Comparison of ENCODE assay signal across 8 cellular contexts in the genomic region with DNA sequence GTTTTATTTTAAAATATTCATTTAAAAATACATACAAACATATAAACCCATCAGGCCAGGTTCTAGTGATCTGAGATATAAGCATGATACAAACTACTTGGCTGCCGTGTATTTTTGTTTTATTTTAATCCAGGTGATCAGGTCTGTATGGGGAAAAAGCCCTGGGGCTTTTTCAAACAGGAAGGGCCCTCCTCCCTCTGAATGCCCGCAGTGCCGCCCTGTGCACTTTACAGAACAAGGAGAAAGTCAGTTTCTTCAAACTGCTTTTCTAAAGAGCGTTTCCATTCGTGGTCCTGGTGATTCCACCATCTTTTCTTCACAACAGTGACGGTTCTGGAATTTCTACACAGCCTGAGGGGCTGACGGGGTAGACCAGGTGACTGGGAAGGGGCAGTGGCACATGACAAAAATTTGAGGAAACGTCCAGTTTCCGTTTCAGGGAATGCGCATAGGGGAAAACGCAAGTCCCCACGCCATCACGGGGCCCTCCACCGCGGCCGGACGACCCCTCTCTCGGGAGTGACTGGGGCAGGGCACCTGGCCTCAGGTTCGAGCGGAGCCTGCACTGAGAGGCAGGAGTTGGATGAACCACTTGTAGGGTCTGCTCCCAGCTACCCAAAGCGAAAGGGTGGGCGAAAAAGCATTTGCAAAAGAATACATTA. TPM values are rescaled to one million over a fixed set of nuclear protein-coding genes. Genes with fewer than 3 reads are reported as not detected.
DNase-seq lines count a peak whose midpoint lies in the region; ATAC-seq, FAIRE-seq and TF ChIP-seq lines count a peak whose summit lies in the region.

No MANE protein-coding gene starts in this region.

- H3K9ac ChIP-seq in HUES48 (ENCODE audit: low read depth, low read length): no peak overlapping the region
- H3K9ac ChIP-seq in GM12878 (ENCODE audit: control insufficient read depth, insufficient read depth, low read length): no peak overlapping the region
- peak overlapping the region; percentile 61 to 83 (median 79) for H3K9ac ChIP-seq in subcutaneous abdominal adipose tissue (ENCODE audit: low read length in 5 of 5)

- H3K4me1 ChIP-seq in HUES48 (ENCODE audit: control insufficient read depth, insufficient read depth, low read length): peaks cover 26% of the 10 kb centered on the region
- H3K4me1 ChIP-seq in GM12878 (ENCODE audit: control insufficient read depth, insufficient read depth, low read length): no peaks in the 10 kb centered on the region; the same call in 1 of the 2 replicates
- H3K4me1 ChIP-seq in subcutaneous abdominal adipose tissue (ENCODE audit: control insufficient read depth in 5 of 5, insufficient read depth in 5 of 5, low read length in 5 of 5): peaks cover 5 to 40% (median 39%) of the 10 kb centered on the region in 5 donors

- intact Hi-C loops in GM12878 (cut with micrococcal nuclease; ENCODE audit: unreplicated experiment): no loop called here

- H3K4me3 ChIP-seq in HUES48 (ENCODE audit: low read depth, low read length): peak overlapping the region; percentile 78
- no peak overlapping the region for H3K4me3 ChIP-seq in GM12878
- H3K4me3 ChIP-seq in kidney epithelial cell (ENCODE audit: low read depth, low read length): peak overlapping the region; percentile 81
- peak overlapping the region; percentile 69 to 96 (median 90) for H3K4me3 ChIP-seq in subcutaneous abdominal adipose tissue (ENCODE audit: low read depth in 1 of 5, low read length in 5 of 5)

- no peak for TF ChIP-seq RAD21 in GM12878 (IDR thresholded peaks at IDR 0.05; ENCODE audit: insufficient read depth, low read depth, low read length)

- TF ChIP-seq CTCF in 22Rv1 (IDR thresholded peaks at IDR 0.05): no peak
- TF ChIP-seq CTCF in GM12878 (IDR thresholded peaks at IDR 0.05 in 2 of 3, conservative IDR thresholded peaks at IDR 0.05 in 1 of 3; ENCODE audit: control insufficient read depth in 2 of 3, extremely low read depth in 1 of 3, insufficient read depth in 1 of 3, low read depth in 3 of 3, low read length in 3 of 3): no peak
- no peak for TF ChIP-seq CTCF in kidney epithelial cell (IDR thresholded peaks at IDR 0.05; ENCODE audit: insufficient read depth, low read length, poor library complexity, severe bottlenecking)

- TF ChIP-seq POLR2A in GM12878 (IDR thresholded peaks at IDR 0.05; ENCODE audit: low read depth, low read length): no peak

- H2AFZ ChIP-seq in GM12878 (ENCODE audit: control insufficient read depth, low read depth, low read length): no peak overlapping the region

- no peaks in the 10 kb centered on the region for H4K20me1 ChIP-seq in GM12878 (ENCODE audit: control insufficient read depth, insufficient read depth)

- RAD21 ChIA-PET in GM12878 (lab: Charles Lee; ENCODE audit: unreplicated experiment): no interaction called here

- no peaks in the 10 kb centered on the region for H3K36me3 ChIP-seq in HUES48 (ENCODE audit: control insufficient read depth, insufficient read depth, low read length)
- no peaks in the 10 kb centered on the region for H3K36me3 ChIP-seq in GM12878 (ENCODE audit: control insufficient read depth in 2 of 2, insufficient read depth in 2 of 2, low read length in 1 of 2)
- no peaks in the 10 kb centered on the region for H3K36me3 ChIP-seq in kidney epithelial cell (ENCODE audit: control insufficient read depth, insufficient read depth, low read length)
- H3K36me3 ChIP-seq in subcutaneous abdominal adipose tissue (ENCODE audit: control insufficient read depth in 5 of 5, insufficient read depth in 5 of 5, low read length in 5 of 5): no peaks in the 10 kb centered on the region

- H3K79me2 ChIP-seq in GM12878 (ENCODE audit: control insufficient read depth, insufficient read depth, low read length): no peaks in the 10 kb centered on the region

- FAIRE-seq in GM12878 (lab: Jason Lieb, UNC): no peak

- TF ChIP-seq EP300 in GM12878 (IDR thresholded peaks at IDR 0.05; ENCODE audit: borderline replicate concordance in 1 of 2, control insufficient read depth in 1 of 2, low read depth in 2 of 2, low read length in 2 of 2): no peak

- H3K27me3 ChIP-seq in HUES48 (ENCODE audit: control insufficient read depth, insufficient read depth, low read length) (peaks cover 14% of the 10 kb centered on the region; the same call in 1 of the 2 replicates), GM12878 (replicated peaks in 1 of 2; ENCODE audit: control insufficient read depth in 2 of 2, insufficient read depth in 2 of 2, low read length in 1 of 2) (peaks cover 11 to 12% of the 10 kb centered on the region in 2 experiments; a peak in 3 of 4 replicates), kidney epithelial cell (ENCODE audit: control insufficient read depth, insufficient read depth, low read length) (no peaks in the 10 kb centered on the region), subcutaneous abdominal adipose tissue (ENCODE audit: control insufficient read depth in 5 of 5, insufficient read depth in 4 of 5, low read length in 5 of 5) (no peaks in the 10 kb centered on the region)

- no peaks in the 10 kb centered on the region for H3K9me3 ChIP-seq in HUES48 (ENCODE audit: control insufficient read depth, insufficient read depth, low read length)
- H3K9me3 ChIP-seq in GM12878 (replicated peaks; ENCODE audit: control insufficient read depth, insufficient read depth, low read length): no peaks in the 10 kb centered on the region
- H3K9me3 ChIP-seq in subcutaneous abdominal adipose tissue (ENCODE audit: control insufficient read depth in 5 of 5, low read length in 5 of 5): no peaks in the 10 kb centered on the region

- ATAC-seq in GM12878 (0 out of 3 replicates have a peak, but pooled peaks have one; percentile 8), GM21381 (IDR thresholded peaks at IDR 0.05; ENCODE audit: unreplicated experiment) (no peak), HG03442 (IDR thresholded peaks at IDR 0.05; ENCODE audit: unreplicated experiment) (no peak)

- CTCF ChIA-PET in GM12878 (lab: Yijun Ruan, JAX): no interaction called here

- 15% methylated on average over 22 of the region's 22 CpGs for WGBS in GM12878 (ENCODE audit: insufficient coverage, insufficient replicate concordance, low lambda C conversion rate, missing lambda C conversion rate)

- H3K27ac ChIP-seq in 22Rv1 (peak overlapping the region; percentile 87), HUES48 (ENCODE audit: low read depth, low read length) (peak overlapping the region; percentile 11), GM12878 (ENCODE audit: control insufficient read depth, insufficient read depth) (no peak overlapping the region), subcutaneous abdominal adipose tissue (ENCODE audit: low read depth, low read length) (peak overlapping the region; percentile 95)

- peak overlapping the region; percentile 64; the same call in 1 of the 2 replicates for H3K4me2 ChIP-seq in GM12878 (ENCODE audit: control insufficient read depth, insufficient read depth)

- POLR2A ChIA-PET in GM12878 (lab: Charles Lee): no interaction called here

- BruUV-seq in GM12878 (replicated peaks; lab: Mats Ljungman, UMichigan): no TSS peak

- no peak for DNase-seq in GM12878 (ENCODE audit: low read depth, low spot score)
- no peak for DNase-seq in kidney epithelial cell (ENCODE audit: low read depth)
- no peak for DNase-seq in SIG-M5 (lab: John Stamatoyannopoulos, UW)

- SMC1A ChIA-PET in GM12878 (lab: Charles Lee; ENCODE audit: uncharacterized antibody, unreplicated experiment): no interaction called here

- in situ Hi-C loops in GM12878 (cut with MboI): no loop called here

TF ChIP-seq in GM12878, 131 proteins besides CTCF, POLR2A, EP300 and RAD21 (continues in another document):
- TF ChIP-seq KDM1A (IDR thresholded peaks at IDR 0.05; ENCODE audit: borderline replicate concordance): no peak
- TF ChIP-seq, protein P1, sequence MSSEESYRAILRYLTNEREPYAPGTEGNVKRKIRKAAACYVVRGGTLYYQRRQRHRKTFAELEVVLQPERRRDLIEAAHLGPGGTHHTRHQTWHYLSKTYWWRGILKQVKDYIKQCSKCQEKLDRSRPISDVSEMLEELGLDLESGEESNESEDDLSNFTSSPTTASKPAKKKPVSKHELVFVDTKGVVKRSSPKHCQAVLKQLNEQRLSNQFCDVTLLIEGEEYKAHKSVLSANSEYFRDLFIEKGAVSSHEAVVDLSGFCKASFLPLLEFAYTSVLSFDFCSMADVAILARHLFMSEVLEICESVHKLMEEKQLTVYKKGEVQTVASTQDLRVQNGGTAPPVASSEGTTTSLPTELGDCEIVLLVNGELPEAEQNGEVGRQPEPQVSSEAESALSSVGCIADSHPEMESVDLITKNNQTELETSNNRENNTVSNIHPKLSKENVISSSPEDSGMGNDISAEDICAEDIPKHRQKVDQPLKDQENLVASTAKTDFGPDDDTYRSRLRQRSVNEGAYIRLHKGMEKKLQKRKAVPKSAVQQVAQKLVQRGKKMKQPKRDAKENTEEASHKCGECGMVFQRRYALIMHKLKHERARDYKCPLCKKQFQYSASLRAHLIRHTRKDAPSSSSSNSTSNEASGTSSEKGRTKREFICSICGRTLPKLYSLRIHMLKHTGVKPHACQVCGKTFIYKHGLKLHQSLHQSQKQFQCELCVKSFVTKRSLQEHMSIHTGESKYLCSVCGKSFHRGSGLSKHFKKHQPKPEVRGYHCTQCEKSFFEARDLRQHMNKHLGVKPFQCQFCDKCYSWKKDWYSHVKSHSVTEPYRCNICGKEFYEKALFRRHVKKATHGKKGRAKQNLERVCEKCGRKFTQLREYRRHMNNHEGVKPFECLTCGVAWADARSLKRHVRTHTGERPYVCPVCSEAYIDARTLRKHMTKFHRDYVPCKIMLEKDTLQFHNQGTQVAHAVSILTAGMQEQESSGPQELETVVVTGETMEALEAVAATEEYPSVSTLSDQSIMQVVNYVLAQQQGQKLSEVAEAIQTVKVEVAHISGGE (CRISPR knock-in tag; IDR thresholded peaks at IDR 0.05): no peak
- no peak for TF ChIP-seq MEF2A (IDR thresholded peaks at IDR 0.05; ENCODE audit: insufficient read depth, low read depth, low read length)

RNA-seq across cellular contexts. Expression of a gene that starts 1.1 kb away (rescaled TPM):
- 354 and 378 TPM in 2 replicates for total RNA-seq in GM12878 (2013; cell fraction: nucleolus; rRNA removed)
- total RNA-seq in GM12878 (2014; rRNA removed): 98.3 and 104 TPM in 2 replicates
- 84.1 and 86.7 TPM in 2 replicates for total RNA-seq in GM12878 (2014; rRNA removed; fragmentation: Illumina TruSeq; extraction: Trizol)
- total RNA-seq in GM12878 (2021): 146 and 154 TPM in 2 replicates
- polyA plus RNA-seq in GM12878 (2011; ENCODE audit: low read depth): 49.4 TPM
- 49.0 and 62.0 TPM in 2 replicates for polyA plus RNA-seq in GM12878 (2011; rRNA removed)
- 32.7 and 41.1 TPM in 2 replicates for polyA plus RNA-seq in GM12878 (2011; cell fraction: cytosol; rRNA removed)
- polyA plus RNA-seq in GM12878 (2011; cell fraction: nucleus; rRNA removed): 180 and 448 TPM in 2 replicates
- 70.1 and 83.6 TPM in 2 replicates for polyA plus RNA-seq in GM12878 (2012)
- 75.1 and 78.3 TPM in 2 replicates for polyA plus RNA-seq in GM12878 (2014; fragmentation: Illumina TruSeq; extraction: Trizol)
- polyA plus RNA-seq in GM12878 (2014; fragmentation: Nextera tagmentation; extraction: Ambion mirVana): 10 to 100 TPM; 20.6 to 38.0 TPM
- 58.1 and 58.6 TPM in 2 replicates for polyA plus RNA-seq in GM12878 (2014; rRNA removed)
- 10 to 100 TPM; 78.3 to 79.6 TPM for polyA plus RNA-seq in GM12878 (2016; fragmentation: Nextera tagmentation; extraction: Ambion mirVana)
- polyA minus RNA-seq in GM12878 (2011; rRNA and poly(A)+ RNA removed): 102 and 125 TPM in 2 replicates
- 44.4 and 54.2 TPM in 2 replicates for polyA minus RNA-seq in GM12878 (2011; cell fraction: cytosol; rRNA and poly(A)+ RNA removed)
- polyA minus RNA-seq in GM12878 (2011; cell fraction: nucleus; rRNA and poly(A)+ RNA removed): 112 and 202 TPM in 2 replicates
- 492 and 514 TPM in 2 replicates for total RNA-seq in kidney epithelial cell

Comparison
In these comparisons a context has a peak if more than half of its experiments do, and no peak if none do; other contexts are left out.
1. H3K9ac ChIP-seq: peak in subcutaneous abdominal adipose tissue (5 of 5); none in HUES48 (single experiment) and GM12878 (single experiment).